8 cellular contexts compared by ENCODE assay signal in genomic region chr1:46533179-46533864, GRCh38. TPM values are rescaled to one million over a fixed set of nuclear protein-coding genes. Genes with fewer than 3 reads are reported as not detected.
DNase-seq lines count a peak whose midpoint lies in the region; ATAC-seq, FAIRE-seq and TF ChIP-seq lines count a peak whose summit lies in the region.

No MANE protein-coding gene starts in this region.

- H3K4me1 ChIP-seq in right lobe of liver, result peaks cover 0 to 4% (median 0%) of the 10 kb centered on the region in 4 donors
- H3K4me1 ChIP-seq in small intestine (ENCODE audit: control insufficient read depth in 2 of 2, insufficient read depth in 1 of 2, low read depth in 1 of 2, low read length in 1 of 2), result no peaks in the 10 kb centered on the region

- DNase-seq in activated CD4-positive, alpha-beta T cell treated with anti-CD3 and anti-CD28 coated beads for 48 hours, result peak; percentile 55
- no peak for DNase-seq in right lobe of liver
- DNase-seq in stimulated activated CD8-positive, alpha-beta memory T cell treated with anti-CD3 and anti-CD28 coated beads, Interleukin-7, amount 100 ng/mL, for 1 hour (ENCODE audit: low read depth in 2 of 2), result peak; percentile 21 to 28
- no peak for DNase-seq in NK-92 (lab: John Stamatoyannopoulos, UW; ENCODE audit: unreplicated experiment)
- no peak for DNase-seq in small intestine

- TF ChIP-seq POLR2A in right lobe of liver (IDR thresholded peaks at IDR 0.05), result no peak

- H3K9me3 ChIP-seq in right lobe of liver, result no peaks in the 10 kb centered on the region
- no peaks in the 10 kb centered on the region for H3K9me3 ChIP-seq in small intestine (ENCODE audit: control insufficient read depth, low read depth)

- FAIRE-seq in small intestine (lab: Jason Lieb, UNC), result no peak

- ATAC-seq in HG02642 (IDR thresholded peaks at IDR 0.05; ENCODE audit: poor library complexity, unreplicated experiment) (peak; percentile 29), right lobe of liver (peak; percentile 5 to 35 (median 19))

- intact Hi-C loops in right lobe of liver (cut with DNase I), result no loop called here

- H3K4me3 ChIP-seq in right lobe of liver, result peak overlapping the region in 1 of 3 donors; percentile 33
- H3K4me3 ChIP-seq in small intestine (ENCODE audit: low read depth in 1 of 2, low read length in 2 of 2), result peak overlapping the region in 1 of 2 donors; percentile 43

- H3K36me3 ChIP-seq in right lobe of liver (no peaks in the 10 kb centered on the region), small intestine (ENCODE audit: control insufficient read depth in 2 of 2, insufficient read depth in 2 of 2, low read length in 2 of 2) (no peaks in the 10 kb centered on the region)

- no peaks in the 10 kb centered on the region for H3K27me3 ChIP-seq in right lobe of liver
- peaks cover 3 to 19% of the 10 kb centered on the region in 2 donors for H3K27me3 ChIP-seq in small intestine (ENCODE audit: control insufficient read depth in 2 of 2, insufficient read depth in 2 of 2, low read length in 2 of 2)

- H3K27ac ChIP-seq in 22Rv1 (no peak overlapping the region), cingulate gyrus (ENCODE audit: low read depth, low read length) (peak overlapping the region; percentile 72), right lobe of liver (no peak overlapping the region), small intestine (ENCODE audit: low read depth in 1 of 2, low read length in 1 of 2) (peak overlapping the region in 1 of 2 donors; percentile 58)

- WGBS in right lobe of liver (ENCODE audit: insufficient coverage, low coverage, low lambda C conversion rate, missing lambda C conversion rate), result 40% methylated on average over 1 of the region's 71 CpGs
- 4 to 7% (median 6%) methylated on average over 32 to 71 of the region's 71 CpGs for WGBS in small intestine, 3 donors

- TF ChIP-seq CTCF in 22Rv1 (IDR thresholded peaks at IDR 0.05) (peak; percentile 60), right lobe of liver (IDR thresholded peaks at IDR 0.05) (no peak)

RNA-seq across cellular contexts. Expression of gene KNCN, which starts 18.1 kb away (rescaled TPM):
- not detected for total RNA-seq in right lobe of liver
- not detected for polyA plus RNA-seq in small intestine

RNA-seq across cellular contexts. Expression of gene DMBX1, which starts 43.7 kb away (rescaled TPM):
- not detected for total RNA-seq in right lobe of liver
- under 1 TPM in 1 of 3 donors, not detected in 2; 0.01 TPM for polyA plus RNA-seq in small intestine

Comparison
In these comparisons a context has a peak if more than half of its experiments do, and no peak if none do; other contexts are left out.
1. DNase-seq: peak in activated CD4-positive, alpha-beta T cell treated with anti-CD3 and anti-CD28 coated beads for 48 hours (single experiment) and stimulated activated CD8-positive, alpha-beta memory T cell treated with anti-CD3 and anti-CD28 coated beads, Interleukin-7, amount 100 ng/mL, for 1 hour (2 of 2); none in right lobe of liver (0 of 3), NK-92 (single experiment) and small intestine (single experiment).